9 cellular contexts compared by ENCODE assay signal in the genomic region with DNA sequence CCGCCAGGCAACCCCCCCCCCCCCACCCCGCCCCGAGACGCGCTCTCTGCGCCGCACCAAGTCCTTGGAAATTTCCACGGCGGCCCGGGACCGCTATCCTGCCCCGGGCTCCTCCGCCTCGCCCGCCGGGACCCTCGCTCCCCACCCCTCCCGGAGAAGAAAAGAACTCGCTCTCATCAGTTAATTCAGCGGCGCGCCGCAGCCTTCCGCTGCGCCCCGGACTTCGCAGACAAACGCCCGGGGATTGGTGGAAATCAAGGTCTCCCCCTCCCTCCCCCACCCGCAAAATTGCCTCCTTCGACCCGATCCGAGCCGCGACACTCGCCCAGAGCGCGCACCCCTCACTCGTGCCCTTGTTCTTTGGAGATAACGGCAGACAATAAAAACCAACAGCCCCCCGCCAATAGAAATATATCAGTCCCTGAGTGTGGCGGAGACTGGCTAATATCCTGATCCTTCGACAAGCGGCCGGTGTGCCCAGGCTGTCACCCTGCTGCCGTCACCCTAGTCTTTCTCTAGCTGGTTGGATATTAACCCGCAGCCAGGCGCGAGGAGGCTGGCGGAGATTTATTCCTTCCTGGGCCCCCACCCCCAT. TPM values are rescaled to one million over a fixed set of nuclear protein-coding genes. Genes with fewer than 3 reads are reported as not detected.
DNase-seq lines count a peak whose midpoint lies in the region; FAIRE-seq and TF ChIP-seq lines count a peak whose summit lies in the region.
"Had no signal": no experiment of that assay in that cellular context is flagged by ENCODE, and none has a peak within 500 bp of the region (broad histone marks: within the 10 kb centered on the region; RNA-seq: fewer than 3 reads in every experiment).

A gene with protein sequence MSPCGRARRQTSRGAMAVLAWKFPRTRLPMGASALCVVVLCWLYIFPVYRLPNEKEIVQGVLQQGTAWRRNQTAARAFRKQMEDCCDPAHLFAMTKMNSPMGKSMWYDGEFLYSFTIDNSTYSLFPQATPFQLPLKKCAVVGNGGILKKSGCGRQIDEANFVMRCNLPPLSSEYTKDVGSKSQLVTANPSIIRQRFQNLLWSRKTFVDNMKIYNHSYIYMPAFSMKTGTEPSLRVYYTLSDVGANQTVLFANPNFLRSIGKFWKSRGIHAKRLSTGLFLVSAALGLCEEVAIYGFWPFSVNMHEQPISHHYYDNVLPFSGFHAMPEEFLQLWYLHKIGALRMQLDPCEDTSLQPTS (minus strand): TSS at position 12 of the 595 bp plus-strand sequence. CDS start 475 bp downstream, outside the sequence.

- CTCF ChIA-PET in HEK293 (lab: Yijun Ruan, JAX), result interaction anchor here (0.6 to 1.2 kb wide), 9 partner anchors 18 to 1152 kb away, joined by 3 to 5 read pairs (median 3); no protein-coding TSS in a partner anchor

- intact Hi-C loops in activated T-helper 2 cell treated with anti-CD3 and anti-CD28 coated beads, Interferon-gamma antibody, Interleukin-2, Interleukin-4, amounts not matched to agents 10 μg/mL and 5 μg/mL and 100 μg/mL, durations not matched to agents 14 hours and 24 hours and 36 hours (cut with micrococcal nuclease), result loop anchor here (2.0 to 5.0 kb wide), 5 partner anchors 63 to 637 kb away; a partner anchor contains a TSS

- no peaks in the 10 kb centered on the region for H3K9me3 Mint-ChIP-seq in activated T-helper 2 cell treated with anti-CD3 and anti-CD28 coated beads, Interferon-gamma antibody, Interleukin-2, Interleukin-4, amounts not matched to agents 10 μg/mL and 5 μg/mL and 100 μg/mL, durations not matched to agents 14 hours and 24 hours and 36 hours

- H3K4me1 ChIP-seq in HEK293 (ENCODE audit: control insufficient read depth, insufficient read depth, low read length) (no peaks in the 10 kb centered on the region), neutrophil (ENCODE audit: control insufficient read depth in 1 of 2, insufficient read depth in 1 of 2, low read depth in 1 of 2, low read length in 1 of 2) (peaks cover 8 to 18% of the 10 kb centered on the region in 2 experiments)

- H3K27ac ChIP-seq in HEK293 (ENCODE audit: extremely low read depth, low read depth, low read length) (no peak within 1 kb of the TSS), neutrophil (no peak within 1 kb of the TSS)

- H3K9me3 ChIP-seq in HEK293 (ENCODE audit: control insufficient read depth, insufficient read depth, low read depth, low read length) (no peaks in the 10 kb centered on the region), neutrophil (no peaks in the 10 kb centered on the region)

- H3K27me3 Mint-ChIP-seq in activated T-helper 2 cell treated with anti-CD3 and anti-CD28 coated beads, Interferon-gamma antibody, Interleukin-2, Interleukin-4, amounts not matched to agents 10 μg/mL and 5 μg/mL and 100 μg/mL, durations not matched to agents 14 hours and 24 hours and 36 hours (ENCODE audit: low read depth), result peaks cover 56% of the 10 kb centered on the region

- H3K4me1 Mint-ChIP-seq in activated T-helper 2 cell treated with anti-CD3 and anti-CD28 coated beads, Interferon-gamma antibody, Interleukin-2, Interleukin-4, amounts not matched to agents 10 μg/mL and 5 μg/mL and 100 μg/mL, durations not matched to agents 14 hours and 24 hours and 36 hours (ENCODE audit: low read depth), result peaks cover 11% of the 10 kb centered on the region

- DNase-seq in ELR (ENCODE audit: low read depth) (peak; percentile 37), OCI-M1 (lab: John Stamatoyannopoulos, UW) (peak; percentile 68), foreskin fibroblast (peak in 1 of 2 donors; percentile 42), ureter (ENCODE audit: low spot score) (peak; percentile 52), H54 (ENCODE audit: insufficient read length, low spot score) (no peak)
- no peak for DNase-seq in activated T-helper 2 cell treated with anti-CD3 and anti-CD28 coated beads, Interferon-gamma antibody, Interleukin-2, Interleukin-4, amounts not matched to agents 10 μg/mL and 5 μg/mL and 100 μg/mL, durations not matched to agents 14 hours and 24 hours and 36 hours (ENCODE audit: low spot score)

- no peaks in the 10 kb centered on the region for H3K36me3 Mint-ChIP-seq in activated T-helper 2 cell treated with anti-CD3 and anti-CD28 coated beads, Interferon-gamma antibody, Interleukin-2, Interleukin-4, amounts not matched to agents 10 μg/mL and 5 μg/mL and 100 μg/mL, durations not matched to agents 14 hours and 24 hours and 36 hours (ENCODE audit: low read depth)

- H3K27me3 ChIP-seq in neutrophil, result peaks cover 73% of the 10 kb centered on the region

- H3K36me3 ChIP-seq in HEK293 (ENCODE audit: control insufficient read depth in 2 of 2, insufficient read depth in 1 of 2, low read length in 2 of 2), result no peaks in the 10 kb centered on the region
- no peaks in the 10 kb centered on the region for H3K36me3 ChIP-seq in neutrophil

- peak within 1 kb of the TSS; percentile 61 for H3K4me3 ChIP-seq in HEK293 (ENCODE audit: low read depth, low read length)
- peak within 1 kb of the TSS; percentile 53 to 67 for H3K4me3 ChIP-seq in foreskin fibroblast (ENCODE audit: low read depth in 1 of 2, low read length in 2 of 2)
- peak within 1 kb of the TSS; percentile 3 to 33 for H3K4me3 ChIP-seq in neutrophil (ENCODE audit: low read depth in 1 of 2, low read length in 1 of 2)

- no peak for TF ChIP-seq CTCF in HEK293 (tag by site-specific recombination; IDR thresholded peaks at IDR 0.05)
- TF ChIP-seq CTCF in foreskin fibroblast (IDR thresholded peaks at IDR 0.05; ENCODE audit: low read depth, low read length), result no peak
- no peak for TF ChIP-seq CTCF in neutrophil (IDR thresholded peaks at IDR 0.05)

- POLR2A ChIA-PET in HEK293 (lab: Yijun Ruan, JAX), result no interaction called here

- H3K4me3 Mint-ChIP-seq in activated T-helper 2 cell treated with anti-CD3 and anti-CD28 coated beads, Interferon-gamma antibody, Interleukin-2, Interleukin-4, amounts not matched to agents 10 μg/mL and 5 μg/mL and 100 μg/mL, durations not matched to agents 14 hours and 24 hours and 36 hours (ENCODE audit: low read depth), result peak within 1 kb of the TSS; percentile 83

- no peak for FAIRE-seq in H54 (lab: Jason Lieb, UNC)
- FAIRE-seq: TTC549 had no signal

- TF ChIP-seq POLR2A in H54 (IDR thresholded peaks at IDR 0.05; ENCODE audit: low read depth, low read length), result no peak

- H3K27ac Mint-ChIP-seq in activated T-helper 2 cell treated with anti-CD3 and anti-CD28 coated beads, Interferon-gamma antibody, Interleukin-2, Interleukin-4, amounts not matched to agents 10 μg/mL and 5 μg/mL and 100 μg/mL, durations not matched to agents 14 hours and 24 hours and 36 hours, result no peak within 1 kb of the TSS

TF ChIP-seq in HEK293, 187 proteins besides CTCF, POLR2A, EP300 and RAD21:
- TF ChIP-seq ZNF169 (tag by site-specific recombination; IDR thresholded peaks at IDR 0.05) (no peak), ZNF571 (tag by site-specific recombination; IDR thresholded peaks at IDR 0.05) (no peak), ZNF239 (tag by site-specific recombination; IDR thresholded peaks at IDR 0.05) (no peak), ZNF16 (tag by site-specific recombination; IDR thresholded peaks at IDR 0.05; ENCODE audit: low read depth) (no peak), GLI2 (tag by site-specific recombination; IDR thresholded peaks at IDR 0.05; ENCODE audit: borderline replicate concordance, low read depth) (no peak), ZNF658 (tag by site-specific recombination; IDR thresholded peaks at IDR 0.05) (no peak), ZNF140 (tag by site-specific recombination; IDR thresholded peaks at IDR 0.05) (0 out of 2 replicates have a peak, but pooled peaks have one; percentile 5), ZNF324 (tag by site-specific recombination; IDR thresholded peaks at IDR 0.05) (no peak)
- TF ChIP-seq, protein P1, sequence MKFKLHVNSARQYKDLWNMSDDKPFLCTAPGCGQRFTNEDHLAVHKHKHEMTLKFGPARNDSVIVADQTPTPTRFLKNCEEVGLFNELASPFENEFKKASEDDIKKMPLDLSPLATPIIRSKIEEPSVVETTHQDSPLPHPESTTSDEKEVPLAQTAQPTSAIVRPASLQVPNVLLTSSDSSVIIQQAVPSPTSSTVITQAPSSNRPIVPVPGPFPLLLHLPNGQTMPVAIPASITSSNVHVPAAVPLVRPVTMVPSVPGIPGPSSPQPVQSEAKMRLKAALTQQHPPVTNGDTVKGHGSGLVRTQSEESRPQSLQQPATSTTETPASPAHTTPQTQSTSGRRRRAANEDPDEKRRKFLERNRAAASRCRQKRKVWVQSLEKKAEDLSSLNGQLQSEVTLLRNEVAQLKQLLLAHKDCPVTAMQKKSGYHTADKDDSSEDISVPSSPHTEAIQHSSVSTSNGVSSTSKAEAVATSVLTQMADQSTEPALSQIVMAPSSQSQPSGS (tag by site-specific recombination; IDR thresholded peaks at IDR 0.05; ENCODE audit: low read depth), result no peak
- TF ChIP-seq, protein P2, sequence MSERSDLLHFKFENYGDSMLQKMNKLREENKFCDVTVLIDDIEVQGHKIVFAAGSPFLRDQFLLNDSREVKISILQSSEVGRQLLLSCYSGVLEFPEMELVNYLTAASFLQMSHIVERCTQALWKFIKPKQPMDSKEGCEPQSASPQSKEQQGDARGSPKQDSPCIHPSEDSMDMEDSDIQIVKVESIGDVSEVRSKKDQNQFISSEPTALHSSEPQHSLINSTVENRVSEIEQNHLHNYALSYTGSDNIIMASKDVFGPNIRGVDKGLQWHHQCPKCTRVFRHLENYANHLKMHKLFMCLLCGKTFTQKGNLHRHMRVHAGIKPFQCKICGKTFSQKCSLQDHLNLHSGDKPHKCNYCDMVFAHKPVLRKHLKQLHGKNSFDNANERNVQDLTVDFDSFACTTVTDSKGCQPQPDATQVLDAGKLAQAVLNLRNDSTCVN (tag by site-specific recombination; optimal IDR thresholded peaks at IDR 0.05), result peak; percentile 0

RNA-seq across cellular contexts. Expression of the gene that starts here (rescaled TPM):
- total RNA-seq in activated T-helper 2 cell treated with anti-CD3 and anti-CD28 coated beads, Interferon-gamma antibody, Interleukin-2, Interleukin-4, amounts not matched to agents 10 μg/mL and 5 μg/mL and 100 μg/mL, durations not matched to agents 14 hours and 24 hours and 36 hours, result 0.39 and 1.3 TPM in 2 replicates
- total RNA-seq in ureter, result 9.4 TPM

Comparison
In these comparisons a context has a peak if more than half of its experiments do, and no peak if none do; other contexts are left out.
1. DNase-seq: peak in ELR (single experiment), OCI-M1 (single experiment) and ureter (single experiment); none in activated T-helper 2 cell treated with anti-CD3 and anti-CD28 coated beads, Interferon-gamma antibody, Interleukin-2, Interleukin-4, amounts not matched to agents 10 μg/mL and 5 μg/mL and 100 μg/mL, durations not matched to agents 14 hours and 24 hours and 36 hours (single experiment) and H54 (single experiment).
2. Peak in every context shown above with its lines, with median percentiles within 50 percentile points of each other: H3K4me3 ChIP-seq.